Comparison of ENCODE assay signal across 10 cellular contexts in the genomic region with DNA sequence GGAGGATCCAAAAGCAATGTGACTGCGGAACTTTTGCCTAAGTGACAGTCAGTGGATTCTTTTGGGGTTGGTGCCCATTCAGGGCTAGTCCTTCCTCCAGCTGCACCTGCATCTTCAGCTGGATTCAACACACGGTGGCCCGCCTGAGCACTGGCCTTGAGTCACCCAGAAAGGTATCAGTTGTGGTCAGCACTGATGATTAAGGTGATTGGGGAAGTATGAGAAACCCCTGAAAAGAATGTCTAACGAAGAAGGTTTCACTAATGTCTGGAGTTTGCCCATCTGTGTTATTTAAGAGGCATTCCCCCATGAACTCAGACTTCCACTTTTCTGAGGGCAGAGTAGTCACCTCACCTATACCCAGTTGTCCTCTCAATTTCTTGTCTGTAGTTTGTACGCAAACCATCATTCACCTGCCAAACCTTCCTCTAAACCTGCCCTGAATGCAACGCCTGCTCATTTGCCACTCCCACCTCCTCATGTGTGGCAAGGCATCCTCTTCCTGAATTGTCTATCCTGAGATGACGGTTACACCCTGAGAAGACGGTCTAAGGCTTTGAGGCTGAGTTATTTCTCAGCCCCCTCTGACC. TPM values are rescaled to one million over a fixed set of nuclear protein-coding genes. Genes with fewer than 3 reads are reported as not detected.
A peak's percentile ranks its signal among the peaks of the same experiment; 100 is the strongest.
DNase-seq lines count a peak whose midpoint lies in the region; ATAC-seq and TF ChIP-seq lines count a peak whose summit lies in the region.
"Had no signal": no experiment of that assay in that cellular context is flagged by ENCODE, and none has a peak within 500 bp of the region (broad histone marks: within the 10 kb centered on the region; RNA-seq: fewer than 3 reads in every experiment).

No MANE protein-coding gene starts in this region.

- ATAC-seq in GM19351 (IDR thresholded peaks at IDR 0.05; ENCODE audit: unreplicated experiment) (peak; percentile 37), HG03175 (IDR thresholded peaks at IDR 0.05; ENCODE audit: unreplicated experiment) (peak; percentile 22)
- peak; percentile 35 for ATAC-seq in activated T-helper 17 cell treated with anti-CD3 and anti-CD28 coated beads, Interleukin-2, amount 50 U/mL, for 72 hours (replicated peaks)

- H3K9me3 Mint-ChIP-seq in CD14-positive monocyte = peaks cover 0 to 2% (median 0%) of the 10 kb centered on the region in 7 donors
- no peaks in the 10 kb centered on the region for H3K9me3 Mint-ChIP-seq in activated T-helper 17 cell treated with anti-CD3 and anti-CD28 coated beads, Interleukin-2, amount 50 U/mL, for 72 hours
- H3K9me3 Mint-ChIP-seq: nephron had no signal

- H3K4me1 Mint-ChIP-seq in CD14-positive monocyte = peaks cover 57% of the 10 kb centered on the region
- peaks cover 60% of the 10 kb centered on the region for H3K4me1 Mint-ChIP-seq in activated T-helper 17 cell treated with anti-CD3 and anti-CD28 coated beads, Interleukin-2, amount 50 U/mL, for 72 hours
- H3K4me1 Mint-ChIP-seq: nephron had no signal

- H3K36me3 Mint-ChIP-seq in CD14-positive monocyte = peaks cover 0 to 9% of the 10 kb centered on the region in 2 donors
- H3K36me3 Mint-ChIP-seq in activated T-helper 17 cell treated with anti-CD3 and anti-CD28 coated beads, Interleukin-2, amount 50 U/mL, for 72 hours (ENCODE audit: low read depth) = peaks cover 15% of the 10 kb centered on the region

- peak overlapping the region in 1 of 2 donors; percentile 24 for H3K4me3 Mint-ChIP-seq in CD14-positive monocyte
- H3K4me3 Mint-ChIP-seq in activated T-helper 17 cell treated with anti-CD3 and anti-CD28 coated beads, Interleukin-2, amount 50 U/mL, for 72 hours = peak overlapping the region; percentile 72
- H3K4me3 Mint-ChIP-seq: nephron had no signal

- DNase-seq in CD14-positive monocyte (ENCODE audit: low spot score) (peak; percentile 65), occipital lobe (lab: John Stamatoyannopoulos, UW) (no peak), NCI-H1417 (lab: John Stamatoyannopoulos, UW) (no peak), GM03348 (ENCODE audit: low spot score) (no peak), KG1 (lab: John Stamatoyannopoulos, UW) (no peak)
- DNase-seq: NCI-H526 had no signal

- H3K27ac Mint-ChIP-seq in CD14-positive monocyte = peak overlapping the region in 3 of 7 donors; percentile 18 to 66 (median 61)
- H3K27ac Mint-ChIP-seq in activated T-helper 17 cell treated with anti-CD3 and anti-CD28 coated beads, Interleukin-2, amount 50 U/mL, for 72 hours = peak overlapping the region; percentile 93
- H3K27ac Mint-ChIP-seq: nephron had no signal

- H3K27me3 Mint-ChIP-seq in CD14-positive monocyte (ENCODE audit: low read depth in 3 of 3) = peaks cover 16 to 17% (median 16%) of the 10 kb centered on the region in 3 donors
- no peaks in the 10 kb centered on the region for H3K27me3 Mint-ChIP-seq in activated T-helper 17 cell treated with anti-CD3 and anti-CD28 coated beads, Interleukin-2, amount 50 U/mL, for 72 hours

- intact Hi-C loops in CD14-positive monocyte (cut with micrococcal nuclease) = loop anchor here in 1 of 2 donors (5.0 kb wide), 1 partner anchor 33 kb away; no protein-coding TSS in a partner anchor

- TF ChIP-seq CTCF in CD14-positive monocyte (IDR thresholded peaks at IDR 0.05) = no peak

RNA-seq across cellular contexts. Expression of gene CSF2, which starts 27.2 kb away (rescaled TPM):
- polyA plus RNA-seq in CD14-positive monocyte = not detected
- 100 to 1,000 TPM in 1 of 2 donors, 10 to 100 TPM in 1; 14.6 to 159 TPM for total RNA-seq in activated T-helper 17 cell treated with anti-CD3 and anti-CD28 coated beads, Interleukin-2, amount 50 U/mL, for 72 hours
- not detected for total RNA-seq in occipital lobe

RNA-seq across cellular contexts. Expression of gene IL3, which starts 40.3 kb away (rescaled TPM):
- not detected for polyA plus RNA-seq in CD14-positive monocyte
- total RNA-seq in activated T-helper 17 cell treated with anti-CD3 and anti-CD28 coated beads, Interleukin-2, amount 50 U/mL, for 72 hours = 1 to 10 TPM in 1 of 2 donors, under 1 TPM in 1; 0.32 to 9.0 TPM
- not detected for total RNA-seq in occipital lobe

Comparison
In these comparisons a context has a peak if more than half of its experiments do, and no peak if none do; other contexts are left out.
1. RNA of gene CSF2, which starts 27.2 kb away (total RNA-seq): 14.6 to 159 TPM in activated T-helper 17 cell treated with anti-CD3 and anti-CD28 coated beads, Interleukin-2, amount 50 U/mL, for 72 hours; not detected in occipital lobe (single experiment); every median in the first group is over 10 times any median in the second.
2. Peak in every context shown above with its lines, with median percentiles within 50 percentile points of each other: ATAC-seq.